Comparison of ENCODE assay signal across 27 cellular contexts in the genomic region with DNA sequence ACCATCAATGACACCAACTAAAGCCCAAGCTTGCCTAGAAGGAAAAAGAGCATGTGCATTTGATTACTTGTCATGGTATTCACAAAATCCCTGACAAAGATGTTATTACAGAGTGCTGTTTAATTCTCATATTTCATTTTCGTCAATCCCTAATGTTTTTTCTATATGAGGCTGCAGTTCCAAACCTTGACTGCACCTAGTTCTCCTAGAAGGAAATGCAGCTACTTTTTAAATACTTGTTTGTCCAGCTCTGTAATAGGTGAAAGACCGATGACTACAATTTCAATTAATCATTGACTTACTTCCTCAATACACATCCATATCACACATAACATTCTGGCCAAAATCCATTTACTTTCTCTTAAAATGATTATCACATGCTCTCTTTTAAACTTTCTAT. TPM values are rescaled to one million over a fixed set of nuclear protein-coding genes. Genes with fewer than 3 reads are reported as not detected.
DNase-seq lines count a peak whose midpoint lies in the region; ATAC-seq, FAIRE-seq and TF ChIP-seq lines count a peak whose summit lies in the region.
"Had no signal": no experiment of that assay in that cellular context is flagged by ENCODE, and none has a peak within 500 bp of the region (broad histone marks: within the 10 kb centered on the region; RNA-seq: fewer than 3 reads in every experiment).

No MANE protein-coding gene starts in this region.

- TF ChIP-seq CTCF in A549 (IDR thresholded peaks at IDR 0.05): no peak
- no peak for TF ChIP-seq CTCF in PC-3 (conservative IDR thresholded peaks at IDR 0.05; ENCODE audit: low read depth, low read length)
- no peak for TF ChIP-seq CTCF in hepatocyte (IDR thresholded peaks at IDR 0.05; ENCODE audit: poor library complexity)
- no peak for TF ChIP-seq CTCF in nephron progenitor cell (IDR thresholded peaks at IDR 0.05)
- TF ChIP-seq CTCF in MM.1S (IDR thresholded peaks at IDR 0.05; ENCODE audit: low read length): no peak
- TF ChIP-seq CTCF in foreskin keratinocyte (conservative IDR thresholded peaks at IDR 0.05): no peak
- TF ChIP-seq CTCF in OCI-LY7 (conservative IDR thresholded peaks at IDR 0.05; ENCODE audit: low read length): no peak

- POLR2A ChIA-PET in A549 (lab: Yijun Ruan, JAX): interaction anchor here (1.3 kb wide), 1 partner anchor 29 kb away, joined by 4 read pairs; no protein-coding TSS in a partner anchor
- POLR2A ChIA-PET in PC-3 (lab: Charles Lee; ENCODE audit: unreplicated experiment): interaction anchor here (0.6 kb wide), 1 partner anchor 57 kb away, joined by 7 read pairs; no protein-coding TSS in a partner anchor
- POLR2A ChIA-PET in OCI-LY7 (lab: Charles Lee): no interaction called here

- 5% methylated on average over 2 of the region's 2 CpGs for WGBS in A549 (ENCODE audit: missing lambda C conversion rate)
- WGBS in hepatocyte (ENCODE audit: low lambda C conversion rate, missing lambda C conversion rate): 65% methylated on average over 2 of the region's 2 CpGs

- no peaks in the 10 kb centered on the region for H4K20me1 ChIP-seq in PC-3 (ENCODE audit: low read length)
- H4K20me1 ChIP-seq in hepatocyte (ENCODE audit: insufficient read depth, poor library complexity, severe bottlenecking): no peaks in the 10 kb centered on the region
- H4K20me1 ChIP-seq in MM.1S (ENCODE audit: insufficient read depth, low read length): no peaks in the 10 kb centered on the region
- H4K20me1 ChIP-seq in OCI-LY7 (ENCODE audit: insufficient read depth, low read length): no peaks in the 10 kb centered on the region

- H3K36me3 ChIP-seq in PC-3 (ENCODE audit: low read depth, low read length) (no peaks in the 10 kb centered on the region; the same call in 1 of the 2 replicates), hepatocyte (replicated peaks; ENCODE audit: insufficient read depth, low read depth) (no peaks in the 10 kb centered on the region), MM.1S (replicated peaks; ENCODE audit: insufficient read depth, low read length) (no peaks in the 10 kb centered on the region), OCI-LY7 (ENCODE audit: insufficient read depth, low read length) (no peaks in the 10 kb centered on the region)
- H3K36me3 ChIP-seq: MG63 had no signal

- H3K27ac ChIP-seq in A549 (peak overlapping the region; percentile 87 to 94), PC-3 (ENCODE audit: low read length) (no peak overlapping the region), hepatocyte (peak overlapping the region; percentile 46), MM.1S (ENCODE audit: low read length) (no peak overlapping the region), foreskin keratinocyte (no peak overlapping the region), OCI-LY7 (ENCODE audit: low read depth, low read length, poor library complexity, severe bottlenecking) (no peak overlapping the region)

- H3K9me2 ChIP-seq in PC-3 (replicated peaks; ENCODE audit: low read length) (no peaks in the 10 kb centered on the region), hepatocyte (replicated peaks; ENCODE audit: insufficient read depth) (no peaks in the 10 kb centered on the region), MM.1S (replicated peaks; ENCODE audit: insufficient read depth, low read length) (no peaks in the 10 kb centered on the region), OCI-LY7 (ENCODE audit: insufficient read depth, low read length) (no peaks in the 10 kb centered on the region)

- peak overlapping the region; percentile 13; the same call in 1 of the 3 replicates for H3K4me3 ChIP-seq in A549
- H3K4me3 ChIP-seq in PC-3 (ENCODE audit: low read length): no peak overlapping the region
- no peak overlapping the region for H3K4me3 ChIP-seq in hepatocyte
- H3K4me3 ChIP-seq in MM.1S (ENCODE audit: low read length): no peak overlapping the region
- no peak overlapping the region for H3K4me3 ChIP-seq in OCI-LY7 (ENCODE audit: low read depth, low read length, poor library complexity, severe bottlenecking)
- H3K4me3 ChIP-seq: MG63, upper lobe of left lung had no signal

- CTCF ChIA-PET in A549 (lab: Yijun Ruan, JAX) (no interaction called here), PC-3 (lab: Charles Lee) (no interaction called here), OCI-LY7 (lab: Charles Lee; ENCODE audit: unreplicated experiment) (no interaction called here)

- H3K27me3 Mint-ChIP-seq in nephron progenitor cell (ENCODE audit: low read depth, poor library complexity): no peaks in the 10 kb centered on the region
- H3K27me3 Mint-ChIP-seq: activated naive CD4-positive, alpha-beta T cell treated with anti-CD3 and anti-CD28 coated beads, Interleukin-2, amount 10 ng/mL, durations not matched to agents 7 days and 5 days; central memory CD8-positive, alpha-beta T cell; naive B cell had no signal

- BruUV-seq in PC-3 (replicated peaks; lab: Mats Ljungman, UMichigan): no TSS peak
- no TSS peak for BruUV-seq in OCI-LY7 (replicated peaks; lab: Mats Ljungman, UMichigan)

- H3K4me1 ChIP-seq in A549: peaks cover 97% of the 10 kb centered on the region
- peaks cover 10% of the 10 kb centered on the region for H3K4me1 ChIP-seq in PC-3 (ENCODE audit: insufficient read depth, low read length)
- H3K4me1 ChIP-seq in hepatocyte (ENCODE audit: insufficient read depth): peaks cover 34% of the 10 kb centered on the region
- no peaks in the 10 kb centered on the region for H3K4me1 ChIP-seq in MM.1S (ENCODE audit: low read length)
- peaks cover 23% of the 10 kb centered on the region for H3K4me1 ChIP-seq in foreskin keratinocyte
- no peaks in the 10 kb centered on the region for H3K4me1 ChIP-seq in OCI-LY7 (ENCODE audit: insufficient read depth, low read length, poor library complexity, severe bottlenecking)

- intact Hi-C loops in PC-3 (cut with micrococcal nuclease) (no loop called here), OCI-LY7 (cut with micrococcal nuclease; ENCODE audit: unreplicated experiment) (no loop called here)

- no peak; a peak in 1 of 5 replicates for TF ChIP-seq EP300 in A549 (IDR thresholded peaks at IDR 0.05)

- no peak overlapping the region for H3K9ac ChIP-seq in PC-3 (ENCODE audit: low read length)
- H3K9ac ChIP-seq in MM.1S (ENCODE audit: low read length): no peak overlapping the region

- H3K27me3 ChIP-seq in PC-3 (ENCODE audit: low read length) (no peaks in the 10 kb centered on the region), hepatocyte (no peaks in the 10 kb centered on the region), MM.1S (replicated peaks; ENCODE audit: insufficient read depth, low read length) (no peaks in the 10 kb centered on the region), foreskin keratinocyte (no peaks in the 10 kb centered on the region)
- H3K27me3 ChIP-seq: MG63, upper lobe of left lung had no signal

- peak overlapping the region; percentile 72 for H3K4me2 ChIP-seq in A549
- 0 out of 2 replicates have a peak overlapping the region, but pooled peaks have one; percentile 22 for H3K4me2 ChIP-seq in PC-3 (ENCODE audit: low read length)
- H3K4me2 ChIP-seq in hepatocyte: peak overlapping the region; percentile 45
- H3K4me2 ChIP-seq in MM.1S (ENCODE audit: low read depth, low read length): no peak overlapping the region
- H3K4me2 ChIP-seq in OCI-LY7 (ENCODE audit: low read length): no peak overlapping the region

- peak; percentile 36 for FAIRE-seq in A549 (lab: Jason Lieb, UNC)
- FAIRE-seq: D721Med had no signal

- no peak overlapping the region for H2AFZ ChIP-seq in PC-3 (ENCODE audit: low read length)
- no peak overlapping the region for H2AFZ ChIP-seq in hepatocyte
- no peak overlapping the region for H2AFZ ChIP-seq in MM.1S (ENCODE audit: low read length)
- no peak overlapping the region for H2AFZ ChIP-seq in OCI-LY7 (ENCODE audit: low read length)

- H3K27ac Mint-ChIP-seq in nephron progenitor cell: peak overlapping the region; percentile 43
- H3K27ac Mint-ChIP-seq: activated naive CD4-positive, alpha-beta T cell treated with anti-CD3 and anti-CD28 coated beads, Interleukin-2, amount 10 ng/mL, durations not matched to agents 7 days and 5 days had no signal

- H3K4me1 Mint-ChIP-seq in nephron progenitor cell: no peaks in the 10 kb centered on the region

- TF ChIP-seq POLR2A in A549 (IDR thresholded peaks at IDR 0.05; ENCODE audit: low read length): no peak

- no peak for TF ChIP-seq RAD21 in A549 (conservative IDR thresholded peaks at IDR 0.05 in 1 of 2, IDR thresholded peaks at IDR 0.05 in 1 of 2)

- no peaks in the 10 kb centered on the region for H3F3A ChIP-seq in PC-3 (ENCODE audit: low read length, unreplicated experiment)
- H3F3A ChIP-seq in MM.1S (ENCODE audit: insufficient read depth, low read length): no peaks in the 10 kb centered on the region

- peak; percentile 42 to 49 for DNase-seq in A549 (ENCODE audit: low read depth in 1 of 2, low spot score in 1 of 2)
- peak; percentile 30 for DNase-seq in PC-3
- DNase-seq in hepatocyte (ENCODE audit: low spot score): no peak
- DNase-seq in nephron progenitor cell: no peak
- no peak for DNase-seq in MM.1S
- no peak for DNase-seq in foreskin keratinocyte
- DNase-seq in OCI-LY7 (ENCODE audit: low spot score): no peak
- no peak for DNase-seq in ureter (ENCODE audit: low spot score)
- DNase-seq: activated CD4-positive, CD25-positive, alpha-beta regulatory T cell treated with anti-CD3 and anti-CD28 coated beads, Interleukin-2, amount 50 U/mL, for 72 hours; activated naive CD4-positive, alpha-beta T cell treated with anti-CD3 and anti-CD28 coated beads, Interleukin-2, amount 10 ng/mL, durations not matched to agents 7 days and 5 days; activated T-cell treated with anti-CD3 and anti-CD28 coated beads, Interleukin-2, amount 50 U/mL, for 48 hours; anterior cingulate cortex; C1 segment of cervical spinal cord; foreskin melanocyte; H7; hippocampal formation; MG63; naive B cell; NCI-H146; NCI-H2171 treated with DMSO at 0.1 percent for 48 hours; NCI-H526 treated with DMSO at 0.1 percent for 48 hours; right cardiac atrium; stimulated activated CD4-positive, alpha-beta T cell treated with anti-CD3 and anti-CD28 coated beads, Interleukin-15, amount 100 ng/mL, for 24 hours; T-helper 9 cell; upper lobe of left lung had no signal

- ATAC-seq in A549 (peak; percentile 38 to 59; a peak in 3 of 6 replicates), PC-3 (no peak), foreskin keratinocyte (no peak)
- ATAC-seq: right cardiac atrium had no signal

- H3K4me3 Mint-ChIP-seq in nephron progenitor cell: no peak overlapping the region
- H3K4me3 Mint-ChIP-seq: activated naive CD4-positive, alpha-beta T cell treated with anti-CD3 and anti-CD28 coated beads, Interleukin-2, amount 10 ng/mL, durations not matched to agents 7 days and 5 days; central memory CD8-positive, alpha-beta T cell; naive B cell had no signal

- peaks cover 43% of the 10 kb centered on the region for H3K36me3 Mint-ChIP-seq in nephron progenitor cell (ENCODE audit: low read depth)

- H3K9me3 ChIP-seq in A549: no peaks in the 10 kb centered on the region
- H3K9me3 ChIP-seq in PC-3 (ENCODE audit: low read length): no peaks in the 10 kb centered on the region
- no peaks in the 10 kb centered on the region for H3K9me3 ChIP-seq in hepatocyte (ENCODE audit: low read depth)
- no peaks in the 10 kb centered on the region for H3K9me3 ChIP-seq in MM.1S (replicated peaks; ENCODE audit: insufficient read depth, low read length)
- no peaks in the 10 kb centered on the region for H3K9me3 ChIP-seq in OCI-LY7 (ENCODE audit: low read length)
- H3K9me3 ChIP-seq: MG63, upper lobe of left lung had no signal

- no peaks in the 10 kb centered on the region for H3K9me3 Mint-ChIP-seq in nephron progenitor cell
- H3K9me3 Mint-ChIP-seq: activated naive CD4-positive, alpha-beta T cell treated with anti-CD3 and anti-CD28 coated beads, Interleukin-2, amount 10 ng/mL, durations not matched to agents 7 days and 5 days; central memory CD8-positive, alpha-beta T cell; naive B cell had no signal

- no peaks in the 10 kb centered on the region for H3K79me2 ChIP-seq in PC-3 (ENCODE audit: low read length)
- H3K79me2 ChIP-seq in hepatocyte: peaks cover 80% of the 10 kb centered on the region
- no peaks in the 10 kb centered on the region for H3K79me2 ChIP-seq in MM.1S (ENCODE audit: low read length)
- no peaks in the 10 kb centered on the region for H3K79me2 ChIP-seq in OCI-LY7 (ENCODE audit: insufficient read depth, low read depth, low read length)

RNA-seq across cellular contexts. Expression of gene CEMIP2, which starts 28.1 kb away (rescaled TPM):
- polyA plus RNA-seq in A549 (2011; rRNA removed) (161 and 236 TPM in 2 replicates), A549 (2017; fragmentation: RNase III; extraction: RNeasy Plus Mini Kit Qiagen cat#74134 plus additional on column Dnase treatment) (136 to 158 TPM (median 146 TPM) in 3 replicates), hepatocyte (45.2 and 47.9 TPM in 2 replicates), foreskin keratinocyte (14.7 and 17.4 TPM in 2 replicates)
- 65.5 and 72.7 TPM in 2 replicates for polyA plus RNA-seq in A549 (2012; cell fraction: cytosol; rRNA removed)
- polyA plus RNA-seq in A549 (2012; cell fraction: nucleus; rRNA removed): 146 and 156 TPM in 2 replicates
- polyA minus RNA-seq in A549 (2011; rRNA and poly(A)+ RNA removed): 427 and 492 TPM in 2 replicates
- total RNA-seq in PC-3 (2014; rRNA removed) (10.1 and 16.0 TPM in 2 replicates), hepatocyte (94.2 and 100 TPM in 2 replicates), foreskin keratinocyte (43.3 and 52.0 TPM in 2 replicates), OCI-LY7 (2022) (3.9 and 4.8 TPM in 2 replicates), ureter (162 TPM)
- total RNA-seq in OCI-LY7 (2014; rRNA removed; shearing (Covaris generic)): 0.90 and 1.8 TPM in 2 replicates

Comparison
In these comparisons a context has a peak if more than half of its experiments do, and no peak if none do; other contexts are left out.
1. ATAC-seq: peak in A549 (2 of 2); none in PC-3 (single experiment) and foreskin keratinocyte (single experiment).
2. DNase-seq: peak in A549 (2 of 2) and PC-3 (single experiment); none in hepatocyte (single experiment), nephron progenitor cell (single experiment), MM.1S (single experiment), foreskin keratinocyte (0 of 2), OCI-LY7 (single experiment) and ureter (single experiment).
3. H3K27ac ChIP-seq: peak in A549 (2 of 2) and hepatocyte (single experiment); none in PC-3 (single experiment), MM.1S (single experiment), foreskin keratinocyte (single experiment) and OCI-LY7 (single experiment).
4. H3K4me2 ChIP-seq: peak in A549 (single experiment), PC-3 (single experiment) and hepatocyte (single experiment); none in MM.1S (single experiment) and OCI-LY7 (single experiment).